ENCODE assay signal across 12 cellular contexts in genomic region chr1:214902636-214903320, GRCh38.
DNase-seq lines count a peak whose midpoint lies in the region; ATAC-seq and TF ChIP-seq lines count a peak whose summit lies in the region.
"Had no signal": no experiment of that assay in that cellular context is flagged by ENCODE, and none has a peak within 500 bp of the region (broad histone marks: within the 10 kb centered on the region; RNA-seq: fewer than 3 reads in every experiment).

No MANE protein-coding gene starts in this region.

- peaks cover 15% of the 10 kb centered on the region for H3K4me1 Mint-ChIP-seq in chondrocyte (ENCODE audit: low read depth)

- no peak for ATAC-seq in GM19467 (IDR thresholded peaks at IDR 0.05; ENCODE audit: unreplicated experiment)
- ATAC-seq: left lobe of liver had no signal

- DNase-seq in AG08396 (ENCODE audit: low spot score) (peak; percentile 31), HS-5 (ENCODE audit: low read depth) (peak; percentile 90), astrocyte of the hippocampus (ENCODE audit: low read depth, low spot score) (peak; percentile 42), glomerular endothelial cell (ENCODE audit: extremely low read depth, low read depth, low spot score) (peak; percentile 16), cerebellar cortex (ENCODE audit: low spot score) (no peak), chondrocyte (ENCODE audit: low spot score) (no peak), head of caudate nucleus (no peak)
- DNase-seq: activated CD4-positive, alpha-beta memory T cell treated with anti-CD3 and anti-CD28 coated beads for 36 hours; aorta; SIG-M5 had no signal

- H3K27me3 Mint-ChIP-seq in chondrocyte (ENCODE audit: low read depth), result no peaks in the 10 kb centered on the region
- H3K27me3 Mint-ChIP-seq: activated CD4-positive, alpha-beta memory T cell treated with anti-CD3 and anti-CD28 coated beads for 36 hours had no signal

- H3K27ac Mint-ChIP-seq in chondrocyte (ENCODE audit: unreplicated experiment), result no peak overlapping the region
- H3K27ac Mint-ChIP-seq: activated CD4-positive, alpha-beta memory T cell treated with anti-CD3 and anti-CD28 coated beads for 36 hours had no signal

- intact Hi-C loops in head of caudate nucleus (cut with DNase I), result no loop called here

- H3K4me3 Mint-ChIP-seq in chondrocyte (ENCODE audit: unreplicated experiment), result no peak overlapping the region
- H3K4me3 Mint-ChIP-seq: activated CD4-positive, alpha-beta memory T cell treated with anti-CD3 and anti-CD28 coated beads for 36 hours had no signal

- H3K36me3 Mint-ChIP-seq in chondrocyte (ENCODE audit: low read depth), result no peaks in the 10 kb centered on the region
- H3K36me3 Mint-ChIP-seq: activated CD4-positive, alpha-beta memory T cell treated with anti-CD3 and anti-CD28 coated beads for 36 hours had no signal

- H3K9me3 Mint-ChIP-seq in chondrocyte (ENCODE audit: low read depth), result no peaks in the 10 kb centered on the region
- H3K9me3 Mint-ChIP-seq: activated CD4-positive, alpha-beta memory T cell treated with anti-CD3 and anti-CD28 coated beads for 36 hours had no signal

- no peak for TF ChIP-seq CTCF in chondrocyte (IDR thresholded peaks at IDR 0.05)

Comparison
In these comparisons a context has a peak if more than half of its experiments do, and no peak if none do; other contexts are left out.
1. DNase-seq: peak in AG08396 (single experiment), HS-5 (single experiment), astrocyte of the hippocampus (single experiment) and glomerular endothelial cell (single experiment); none in cerebellar cortex (single experiment), chondrocyte (single experiment) and head of caudate nucleus (0 of 42).